ENCODE assay signal across 1 cellular context in the genomic region with DNA sequence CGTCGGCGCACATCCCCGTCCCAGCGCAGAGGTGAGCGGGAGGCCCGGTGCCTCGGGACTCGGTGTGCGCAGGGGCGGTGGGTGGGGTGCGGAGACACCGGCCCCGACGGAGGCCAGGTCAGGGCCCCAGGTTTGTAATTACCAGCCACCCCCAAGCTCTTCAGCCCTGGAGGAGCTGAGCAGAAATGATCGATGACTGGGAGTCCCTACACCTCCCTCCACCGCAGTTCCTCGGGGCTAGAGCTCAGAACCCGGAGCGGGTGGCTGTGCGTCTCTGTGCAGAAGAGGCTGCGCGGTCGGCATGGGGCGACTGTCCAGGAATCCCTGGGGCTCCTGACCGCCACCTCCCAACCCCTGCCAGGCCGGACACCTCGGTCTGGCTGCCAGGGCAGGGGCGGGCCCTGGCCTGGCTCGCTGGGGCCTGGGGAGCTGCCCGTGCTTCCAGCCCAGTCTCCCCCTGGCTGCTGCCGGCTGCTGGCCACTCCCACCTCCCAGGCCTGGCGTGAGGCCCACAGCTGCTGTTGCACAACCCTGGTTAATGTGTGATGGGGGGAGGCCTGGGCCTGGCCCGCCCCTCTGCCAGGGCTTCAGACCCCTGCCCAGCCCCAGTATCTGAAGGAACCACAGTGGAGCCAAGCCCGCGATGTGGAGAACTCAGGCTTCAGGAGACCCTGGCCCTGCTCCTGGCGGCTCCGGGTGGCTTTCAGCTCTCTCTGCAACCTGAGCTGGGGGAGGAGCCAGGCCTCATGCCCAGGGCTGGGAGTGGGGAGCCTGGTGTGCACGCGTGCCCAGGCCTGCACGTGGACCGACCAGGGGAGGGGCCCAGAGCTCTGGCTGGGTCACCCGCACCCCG.
A peak's percentile ranks its signal among the peaks of the same experiment; 100 is the strongest.
TF ChIP-seq lines count a peak whose summit lies in the region.

No MANE protein-coding gene starts in this region.

TF ChIP-seq in WTC11, 78 proteins besides CTCF, POLR2A, EP300 and RAD21 (continued from another document):
- TF ChIP-seq, protein P1, sequence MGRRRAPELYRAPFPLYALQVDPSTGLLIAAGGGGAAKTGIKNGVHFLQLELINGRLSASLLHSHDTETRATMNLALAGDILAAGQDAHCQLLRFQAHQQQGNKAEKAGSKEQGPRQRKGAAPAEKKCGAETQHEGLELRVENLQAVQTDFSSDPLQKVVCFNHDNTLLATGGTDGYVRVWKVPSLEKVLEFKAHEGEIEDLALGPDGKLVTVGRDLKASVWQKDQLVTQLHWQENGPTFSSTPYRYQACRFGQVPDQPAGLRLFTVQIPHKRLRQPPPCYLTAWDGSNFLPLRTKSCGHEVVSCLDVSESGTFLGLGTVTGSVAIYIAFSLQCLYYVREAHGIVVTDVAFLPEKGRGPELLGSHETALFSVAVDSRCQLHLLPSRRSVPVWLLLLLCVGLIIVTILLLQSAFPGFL (CRISPR knock-in tag; IDR thresholded peaks at IDR 0.05; ENCODE audit: borderline replicate concordance): no peak
- no peak for TF ChIP-seq NFE2L1 (CRISPR knock-in tag; IDR thresholded peaks at IDR 0.05)
- TF ChIP-seq NFYB (CRISPR knock-in tag; conservative IDR thresholded peaks at IDR 0.05; ENCODE audit: low read depth): no peak
- TF ChIP-seq, protein P2, sequence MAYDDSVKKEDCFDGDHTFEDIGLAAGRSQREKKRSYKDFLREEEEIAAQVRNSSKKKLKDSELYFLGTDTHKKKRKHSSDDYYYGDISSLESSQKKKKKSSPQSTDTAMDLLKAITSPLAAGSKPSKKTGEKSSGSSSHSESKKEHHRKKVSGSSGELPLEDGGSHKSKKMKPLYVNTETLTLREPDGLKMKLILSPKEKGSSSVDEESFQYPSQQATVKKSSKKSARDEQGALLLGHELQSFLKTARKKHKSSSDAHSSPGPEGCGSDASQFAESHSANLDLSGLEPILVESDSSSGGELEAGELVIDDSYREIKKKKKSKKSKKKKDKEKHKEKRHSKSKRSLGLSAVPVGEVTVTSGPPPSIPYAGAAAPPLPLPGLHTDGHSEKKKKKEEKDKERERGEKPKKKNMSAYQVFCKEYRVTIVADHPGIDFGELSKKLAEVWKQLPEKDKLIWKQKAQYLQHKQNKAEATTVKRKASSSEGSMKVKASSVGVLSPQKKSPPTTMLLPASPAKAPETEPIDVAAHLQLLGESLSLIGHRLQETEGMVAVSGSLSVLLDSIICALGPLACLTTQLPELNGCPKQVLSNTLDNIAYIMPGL (CRISPR knock-in tag; IDR thresholded peaks at IDR 0.05): peak; percentile 85
- no peak; the same call in 1 of the 2 replicates for TF ChIP-seq CREB1 (CRISPR knock-in tag; IDR thresholded peaks at IDR 0.05)
